8 cellular contexts compared by ENCODE assay signal in the genomic region with DNA sequence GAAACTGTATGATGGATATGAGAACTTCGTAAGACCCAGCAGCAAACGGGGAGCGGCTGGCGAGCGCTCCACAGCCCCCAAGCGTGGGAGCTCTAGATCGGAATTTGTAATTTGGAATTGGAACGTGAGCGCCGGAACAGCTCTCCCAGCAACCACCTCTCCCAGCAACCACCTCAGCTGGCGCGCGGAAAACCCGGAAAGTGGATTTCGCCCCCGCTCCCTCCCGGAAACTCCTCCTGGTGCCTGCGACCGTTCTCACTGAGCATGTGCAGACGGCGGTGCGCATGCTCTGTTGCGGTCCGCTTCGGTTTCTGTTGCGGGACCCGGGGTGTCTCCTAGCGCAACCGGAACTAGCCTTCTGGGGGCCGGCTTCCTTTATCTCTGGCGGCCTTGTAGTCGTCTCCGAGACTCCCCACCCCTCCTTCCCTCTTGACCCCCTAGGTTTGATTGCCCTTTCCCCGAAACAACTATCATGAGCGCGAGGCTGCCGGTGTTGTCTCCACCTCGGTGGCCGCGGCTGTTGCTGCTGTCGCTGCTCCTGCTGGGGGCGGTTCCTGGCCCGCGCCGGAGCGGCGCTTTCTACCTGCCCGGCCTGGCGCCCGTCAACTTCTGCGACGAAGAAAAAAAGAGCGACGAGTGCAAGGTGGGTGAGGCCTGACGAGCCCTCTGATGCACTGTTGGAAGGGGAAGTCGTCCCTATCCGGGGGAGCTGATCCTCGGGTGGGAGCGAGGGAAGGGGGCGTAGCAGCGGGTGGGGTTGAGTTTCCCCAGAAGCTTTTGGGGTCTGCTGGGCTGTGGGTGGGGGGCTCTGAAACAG. TPM values are rescaled to one million over a fixed set of nuclear protein-coding genes. Genes with fewer than 3 reads are reported as not detected.
DNase-seq lines count a peak whose midpoint lies in the region; ATAC-seq, FAIRE-seq and TF ChIP-seq lines count a peak whose summit lies in the region.

A gene with protein sequence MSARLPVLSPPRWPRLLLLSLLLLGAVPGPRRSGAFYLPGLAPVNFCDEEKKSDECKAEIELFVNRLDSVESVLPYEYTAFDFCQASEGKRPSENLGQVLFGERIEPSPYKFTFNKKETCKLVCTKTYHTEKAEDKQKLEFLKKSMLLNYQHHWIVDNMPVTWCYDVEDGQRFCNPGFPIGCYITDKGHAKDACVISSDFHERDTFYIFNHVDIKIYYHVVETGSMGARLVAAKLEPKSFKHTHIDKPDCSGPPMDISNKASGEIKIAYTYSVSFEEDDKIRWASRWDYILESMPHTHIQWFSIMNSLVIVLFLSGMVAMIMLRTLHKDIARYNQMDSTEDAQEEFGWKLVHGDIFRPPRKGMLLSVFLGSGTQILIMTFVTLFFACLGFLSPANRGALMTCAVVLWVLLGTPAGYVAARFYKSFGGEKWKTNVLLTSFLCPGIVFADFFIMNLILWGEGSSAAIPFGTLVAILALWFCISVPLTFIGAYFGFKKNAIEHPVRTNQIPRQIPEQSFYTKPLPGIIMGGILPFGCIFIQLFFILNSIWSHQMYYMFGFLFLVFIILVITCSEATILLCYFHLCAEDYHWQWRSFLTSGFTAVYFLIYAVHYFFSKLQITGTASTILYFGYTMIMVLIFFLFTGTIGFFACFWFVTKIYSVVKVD (plus strand): TSS at position 338 of the 817 bp plus-strand sequence. CDS start 135 bp downstream, at position 473.

- peak; percentile 77 for DNase-seq in GM12892 (ENCODE audit: insufficient read length)
- DNase-seq in NCI-H146 treated with DMSO at 0.1 percent for 48 hours (lab: John Stamatoyannopoulos, UW; ENCODE audit: unreplicated experiment) = peak; percentile 96
- DNase-seq in amniotic epithelial cell (ENCODE audit: low read depth) = peak; percentile 94
- peak; percentile 98 to 99 for DNase-seq in heart right ventricle
- peak; percentile 99 for DNase-seq in posterior vena cava (ENCODE audit: low spot score)
- peak; percentile 99 for DNase-seq in upper lobe of right lung

- TF ChIP-seq CTCF in heart right ventricle (IDR thresholded peaks at IDR 0.05) = no peak
- no peak for TF ChIP-seq CTCF in upper lobe of right lung (IDR thresholded peaks at IDR 0.05)

- TF ChIP-seq POLR2A in GM12892 (IDR thresholded peaks at IDR 0.05; ENCODE audit: low read depth, low read length) = no peak; the same call in 1 of the 2 replicates

- ATAC-seq in HG02852 (IDR thresholded peaks at IDR 0.05; ENCODE audit: unreplicated experiment) = peak; percentile 53
- peak; percentile 87 to 92 (median 90) for ATAC-seq in heart right ventricle
- peak; percentile 90 for ATAC-seq in upper lobe of right lung

- 0 to 1% methylated on average over 61 of the region's 61 CpGs for WGBS in heart right ventricle, 2 donors

- FAIRE-seq in GM12892 (lab: Jason Lieb, UNC) = peak; percentile 98

- H3K4me3 ChIP-seq in heart right ventricle (peak within 1 kb of the TSS; percentile 57 to 96 (median 88)), upper lobe of right lung (peak within 1 kb of the TSS; percentile 87)

- H3K4me1 ChIP-seq in heart right ventricle (peaks cover 3 to 86% (median 64%) of the 10 kb centered on the region in 9 donors), upper lobe of right lung (peaks cover 58% of the 10 kb centered on the region)

- intact Hi-C loops in T-helper 1 cell treated with Interleukin-12 subunit alpha and Interleukin-12 subunit beta and Interleukin-4 antibody, amounts not matched to agents 30 ng/mL and 1 ng/mL, for 36 hours (cut with micrococcal nuclease) = loop anchor here (1.0 to 5.0 kb wide), 7 partner anchors 42 to 589 kb away; a partner anchor contains a TSS
- intact Hi-C loops in heart right ventricle (cut with DNase I) = loop anchor here in 3 of 10 donors (5.0 kb wide), 2 partner anchors 59 to 106 kb away; a partner anchor contains a TSS
- intact Hi-C loops in posterior vena cava (cut with DNase I) = no loop called here
- intact Hi-C loops in upper lobe of right lung (cut with DNase I) = no loop called here

- H3K27me3 ChIP-seq in heart right ventricle (no peaks in the 10 kb centered on the region), upper lobe of right lung (no peaks in the 10 kb centered on the region)

- H3K27ac ChIP-seq in heart right ventricle = peak within 1 kb of the TSS; percentile 59 to 95 (median 88)
- H3K27ac ChIP-seq in upper lobe of right lung = peak within 1 kb of the TSS; percentile 92

- H3K9me3 ChIP-seq in heart right ventricle (peaks cover 0 to 6% (median 0%) of the 10 kb centered on the region in 11 donors), upper lobe of right lung (no peaks in the 10 kb centered on the region)

- H3K36me3 ChIP-seq in heart right ventricle (no peaks in the 10 kb centered on the region), upper lobe of right lung (no peaks in the 10 kb centered on the region)

RNA-seq across cellular contexts. Expression of the gene that starts here (rescaled TPM):
- 39.2 TPM for polyA plus RNA-seq in GM12892 (2012; ENCODE audit: missing spikeins)
- 76.9 and 77.4 TPM in 2 replicates for total RNA-seq in T-helper 1 cell treated with Interleukin-12 subunit alpha and Interleukin-12 subunit beta and Interleukin-4 antibody, amounts not matched to agents 30 ng/mL and 1 ng/mL, for 36 hours
- total RNA-seq in heart right ventricle = 10 to 100 TPM; 51.7 to 78.8 (median 62.8) TPM
- 10 to 100 TPM; 27.9 to 53.0 TPM for polyA plus RNA-seq in heart right ventricle
- total RNA-seq in posterior vena cava = 10 to 100 TPM; 73.4 to 81.4 TPM
- total RNA-seq in upper lobe of right lung = 132 TPM

Comparison
In these comparisons a context has a peak if more than half of its experiments do, and no peak if none do; other contexts are left out.
1. Peak in every context shown above with its lines: DNase-seq, ATAC-seq, H3K4me3 ChIP-seq and H3K27ac ChIP-seq.